In the genomic region with DNA sequence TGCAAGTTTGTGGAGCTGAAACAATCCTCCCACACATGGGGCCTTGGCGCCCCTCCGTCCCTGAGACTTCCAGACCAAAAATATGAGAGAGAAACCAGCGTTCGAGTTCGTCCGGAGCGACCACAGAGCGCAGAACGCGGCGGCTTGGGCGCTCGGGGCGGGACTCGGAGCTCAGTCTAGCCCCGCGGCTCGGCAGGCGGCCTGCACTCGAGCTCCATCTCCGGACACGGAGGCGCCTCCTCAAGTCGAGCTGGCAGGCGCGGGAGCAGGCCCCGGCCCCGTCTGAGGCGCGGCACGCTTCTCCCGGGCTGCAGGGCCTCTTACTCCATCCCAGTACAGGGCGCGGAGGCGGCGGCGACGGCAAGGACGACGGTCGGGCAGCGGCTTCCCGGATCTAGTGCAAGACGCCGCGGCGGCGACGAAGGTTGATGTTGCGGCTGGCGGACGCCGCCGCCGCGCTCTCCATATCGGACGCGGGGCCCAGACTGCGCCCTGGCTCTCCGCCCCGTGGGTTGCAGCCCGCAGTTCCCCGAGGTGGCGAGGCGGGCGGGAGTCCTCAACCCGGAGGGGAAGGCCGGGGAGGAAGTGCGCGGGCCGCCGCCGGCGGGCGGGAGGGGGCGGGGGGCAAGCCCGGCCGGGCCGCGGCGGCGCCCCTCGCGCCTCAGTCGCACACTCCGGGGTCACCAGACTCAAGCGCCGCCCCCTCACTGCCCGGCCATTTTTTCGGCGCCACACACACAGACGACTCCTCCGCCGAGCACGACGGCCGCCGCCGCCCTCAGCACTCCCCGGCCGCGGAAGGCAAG, we compare ENCODE assay signal across 8 cellular contexts. TPM values are rescaled to one million over a fixed set of nuclear protein-coding genes. Genes with fewer than 3 reads are reported as not detected.
A peak's percentile ranks its signal among the peaks of the same experiment; 100 is the strongest.
DNase-seq lines count a peak whose midpoint lies in the region; ATAC-seq and TF ChIP-seq lines count a peak whose summit lies in the region.

No MANE protein-coding gene starts in this region.

- TF ChIP-seq EP300 in esophagus muscularis mucosa (IDR thresholded peaks at IDR 0.05): no peak

- peak overlapping the region; percentile 82 for H3K4me3 Mint-ChIP-seq in stimulated activated effector memory CD8-positive, alpha-beta T cell treated with anti-CD3 and anti-CD28 coated beads, Interleukin-12 subunit alpha, Interleukin-12 subunit beta, amount 100 ng/mL, for 72 hours

- H3K9ac ChIP-seq in BLaER1: peak overlapping the region; percentile 98

- DNase-seq in NCI-H510A treated with DMSO at 0.1 percent for 48 hours (lab: John Stamatoyannopoulos, UW): peak; percentile 27
- DNase-seq in activated T-cell treated with anti-CD3 and anti-CD28 coated beads for 4 hours: peak; percentile 49
- peak; percentile 93 for DNase-seq in esophagus muscularis mucosa (ENCODE audit: extremely low spot score)
- peak in 1 of 2 donors; percentile 92 for DNase-seq in stimulated activated effector memory CD8-positive, alpha-beta T cell treated with anti-CD3 and anti-CD28 coated beads, Interleukin-12 subunit alpha, Interleukin-12 subunit beta, amount 100 ng/mL, for 72 hours (ENCODE audit: low spot score in 2 of 2)

- peak overlapping the region; percentile 99 for H3K27ac ChIP-seq in BLaER1
- peak overlapping the region; percentile 99 to 100 (median 100) for H3K27ac ChIP-seq in esophagus muscularis mucosa (replicated peaks in 1 of 4)
- H3K27ac ChIP-seq in muscle layer of duodenum (ENCODE audit: low read length): peak overlapping the region; percentile 93

- intact Hi-C loops in esophagus muscularis mucosa (cut with DNase I): loop anchor here (2.0 to 10.0 kb wide), 2 partner anchors 55 to 669 kb away; a partner anchor contains a TSS

- under 1% methylated on average over 21 of the region's 103 CpGs for WGBS in esophagus muscularis mucosa

- peaks cover 67% of the 10 kb centered on the region for H3K36me3 Mint-ChIP-seq in stimulated activated effector memory CD8-positive, alpha-beta T cell treated with anti-CD3 and anti-CD28 coated beads, Interleukin-12 subunit alpha, Interleukin-12 subunit beta, amount 100 ng/mL, for 72 hours

- ATAC-seq in GM18867 (IDR thresholded peaks at IDR 0.05; ENCODE audit: unreplicated experiment): peak; percentile 39
- peak; percentile 23 for ATAC-seq in HG03108 (IDR thresholded peaks at IDR 0.05; ENCODE audit: unreplicated experiment)
- ATAC-seq in stimulated activated effector memory CD8-positive, alpha-beta T cell treated with anti-CD3 and anti-CD28 coated beads, Interleukin-12 subunit alpha, Interleukin-12 subunit beta, amount 100 ng/mL, for 72 hours: peak; percentile 53

- TF ChIP-seq CTCF in esophagus muscularis mucosa (IDR thresholded peaks at IDR 0.05): no peak

- no peaks in the 10 kb centered on the region for H3K9me3 Mint-ChIP-seq in stimulated activated effector memory CD8-positive, alpha-beta T cell treated with anti-CD3 and anti-CD28 coated beads, Interleukin-12 subunit alpha, Interleukin-12 subunit beta, amount 100 ng/mL, for 72 hours

- H4K20me1 ChIP-seq in BLaER1: peaks cover 52% of the 10 kb centered on the region

- peaks cover 47% of the 10 kb centered on the region for H3K4me1 Mint-ChIP-seq in stimulated activated effector memory CD8-positive, alpha-beta T cell treated with anti-CD3 and anti-CD28 coated beads, Interleukin-12 subunit alpha, Interleukin-12 subunit beta, amount 100 ng/mL, for 72 hours

- H3K4me1 ChIP-seq in BLaER1 (peaks cover 38% of the 10 kb centered on the region), esophagus muscularis mucosa (peaks cover 28 to 52% (median 43%) of the 10 kb centered on the region in 4 donors), muscle layer of duodenum (ENCODE audit: control insufficient read depth in 1 of 2, insufficient read depth in 2 of 2, low read length in 2 of 2) (peaks cover 11 to 25% of the 10 kb centered on the region in 2 donors)

- no peaks in the 10 kb centered on the region for H3K27me3 ChIP-seq in BLaER1
- H3K27me3 ChIP-seq in esophagus muscularis mucosa: no peaks in the 10 kb centered on the region
- H3K27me3 ChIP-seq in muscle layer of duodenum (ENCODE audit: low read depth, low read length): no peaks in the 10 kb centered on the region

- H3K9me3 ChIP-seq in BLaER1 (peaks cover 17% of the 10 kb centered on the region), esophagus muscularis mucosa (no peaks in the 10 kb centered on the region), muscle layer of duodenum (ENCODE audit: control insufficient read depth in 1 of 2, low read length in 2 of 2) (no peaks in the 10 kb centered on the region)

- peak overlapping the region; percentile 95 for H3K4me3 ChIP-seq in BLaER1
- H3K4me3 ChIP-seq in esophagus muscularis mucosa: peak overlapping the region; percentile 89 to 95 (median 92)
- peak overlapping the region; percentile 95 to 98 for H3K4me3 ChIP-seq in muscle layer of duodenum (ENCODE audit: low read depth in 1 of 2, low read length in 2 of 2)

- H3K36me3 ChIP-seq in BLaER1 (no peaks in the 10 kb centered on the region; the same call in 1 of the 2 replicates), esophagus muscularis mucosa (no peaks in the 10 kb centered on the region), muscle layer of duodenum (ENCODE audit: control insufficient read depth in 1 of 2, insufficient read depth in 2 of 2, low read length in 2 of 2) (peaks cover 0 to 20% of the 10 kb centered on the region in 2 donors)

- peak overlapping the region; percentile 79 for H3K4me2 ChIP-seq in BLaER1

- TF ChIP-seq POLR2A in esophagus muscularis mucosa (IDR thresholded peaks at IDR 0.05; ENCODE audit: low read depth): no peak

- H3K27ac Mint-ChIP-seq in stimulated activated effector memory CD8-positive, alpha-beta T cell treated with anti-CD3 and anti-CD28 coated beads, Interleukin-12 subunit alpha, Interleukin-12 subunit beta, amount 100 ng/mL, for 72 hours: peak overlapping the region; percentile 98

RNA-seq across cellular contexts. Expression of a gene that starts 0.7 kb away (rescaled TPM):
- total RNA-seq in esophagus muscularis mucosa: 10 to 100 TPM; 18.7 to 25.3 (median 23.5) TPM

RNA-seq across cellular contexts. Expression of a gene that starts 54.7 kb away (rescaled TPM):
- 10 to 100 TPM; 25.8 to 35.6 (median 31.4) TPM for total RNA-seq in esophagus muscularis mucosa
